ENCODE assay signal across 17 cellular contexts in the genomic region with DNA sequence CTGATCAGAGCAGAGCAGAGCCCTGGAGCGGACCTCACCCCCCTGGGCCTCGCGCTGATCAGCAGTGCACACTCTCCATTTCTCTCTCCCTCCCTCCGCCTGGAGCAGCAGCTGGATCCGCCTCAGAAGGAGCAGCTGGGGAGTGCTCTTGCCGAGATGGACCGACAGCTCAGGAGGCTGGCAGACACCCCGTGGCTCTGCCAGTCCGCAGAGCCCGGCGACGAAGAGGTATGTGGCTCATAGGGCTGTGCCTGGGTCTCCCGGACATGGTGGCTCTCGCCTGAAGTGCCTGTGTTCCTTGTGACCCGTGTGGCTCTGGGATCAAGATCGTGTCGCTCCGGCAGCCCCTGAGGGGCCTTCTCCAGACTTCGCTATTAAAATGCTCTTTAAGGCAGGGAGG.
"Had no signal": no experiment of that assay in that cellular context is flagged by ENCODE, and none has a peak within 500 bp of the region (broad histone marks: within the 10 kb centered on the region; RNA-seq: fewer than 3 reads in every experiment).

No MANE protein-coding gene starts in this region.

- H3K27me3 ChIP-seq: adrenal gland, testis, vagina had no signal

- ATAC-seq: activated T-cell treated with anti-CD3 and anti-CD28 coated beads, Interleukin-2, amount 50 U/mL, for 4 hours; left lobe of liver; WTC11 had no signal

- H3K27ac Mint-ChIP-seq: activated CD4-positive, alpha-beta memory T cell treated with anti-CD3 and anti-CD28 coated beads, Interleukin-2, amount 10 ng/mL, durations not matched to agents 7 days and 5 days; stimulated activated naive CD8-positive, alpha-beta T cell treated with anti-CD3 and anti-CD28 coated beads, Interleukin-15, Interleukin-2, amounts not matched to agents 100 ng/mL and 50 ng/mL, for 24 hours; T-helper 1 cell treated with Interleukin-12 subunit alpha and Interleukin-12 subunit beta and Interleukin-4 antibody, amounts not matched to agents 30 μg/mL and 1 μg/mL, for 36 hours; WTC11 had no signal

- H3K4me1 ChIP-seq: adrenal gland, parathyroid adenoma, testis, vagina had no signal

- DNase-seq: activated CD4-positive, alpha-beta memory T cell treated with anti-CD3 and anti-CD28 coated beads, Interleukin-2, amount 10 ng/mL, durations not matched to agents 7 days and 5 days; activated CD4-positive, alpha-beta T cell treated with anti-CD3 and anti-CD28 coated beads for 4 hours; activated effector memory CD4-positive, alpha-beta T cell treated with anti-CD3 and anti-CD28 coated beads, Interleukin-2, amount 50 U/mL, for 16 hours; activated T-cell treated with anti-CD3 and anti-CD28 coated beads, Interleukin-2, amount 50 U/mL, for 4 hours; adrenal gland; retina; stimulated activated CD4-positive, alpha-beta T cell treated with anti-CD3 and anti-CD28 coated beads, Interleukin-4, amount 100 ng/mL, for 4 hours; stimulated activated CD8-positive, alpha-beta memory T cell treated with anti-CD3 and anti-CD28 coated beads, Interleukin-4, amount 100 ng/mL, for 48 hours; testis had no signal

- H3K27ac ChIP-seq: adrenal gland, parathyroid adenoma, skin epidermis, testis, vagina had no signal

- H3K4me3 ChIP-seq: adrenal gland, skin epidermis, testis, vagina had no signal

- H3K27me3 Mint-ChIP-seq: activated CD4-positive, alpha-beta memory T cell treated with anti-CD3 and anti-CD28 coated beads, Interleukin-2, amount 10 ng/mL, durations not matched to agents 7 days and 5 days; activated naive CD4-positive, alpha-beta T cell treated with anti-CD3 and anti-CD28 coated beads, Interleukin-2, amount 50 U/mL, for 24 hours; stimulated activated naive CD8-positive, alpha-beta T cell treated with anti-CD3 and anti-CD28 coated beads, Interleukin-15, Interleukin-2, amounts not matched to agents 100 ng/mL and 50 ng/mL, for 24 hours had no signal

- H3K4me3 Mint-ChIP-seq: activated CD4-positive, alpha-beta memory T cell treated with anti-CD3 and anti-CD28 coated beads, Interleukin-2, amount 10 ng/mL, durations not matched to agents 7 days and 5 days; activated naive CD4-positive, alpha-beta T cell treated with anti-CD3 and anti-CD28 coated beads, Interleukin-2, amount 50 U/mL, for 24 hours; activated T-cell treated with anti-CD3 and anti-CD28 coated beads, Interleukin-2, amount 50 U/mL, for 4 hours; stimulated activated naive CD8-positive, alpha-beta T cell treated with anti-CD3 and anti-CD28 coated beads, Interleukin-15, Interleukin-2, amounts not matched to agents 100 ng/mL and 50 ng/mL, for 24 hours; T-helper 1 cell treated with Interleukin-12 subunit alpha and Interleukin-12 subunit beta and Interleukin-4 antibody, amounts not matched to agents 30 μg/mL and 1 μg/mL, for 36 hours; WTC11 had no signal

- H3K9me3 ChIP-seq: adrenal gland, testis, vagina had no signal

- H3K4me1 Mint-ChIP-seq: activated CD4-positive, alpha-beta memory T cell treated with anti-CD3 and anti-CD28 coated beads, Interleukin-2, amount 10 ng/mL, durations not matched to agents 7 days and 5 days; activated naive CD4-positive, alpha-beta T cell treated with anti-CD3 and anti-CD28 coated beads, Interleukin-2, amount 50 U/mL, for 24 hours; WTC11 had no signal

- H3K9me3 Mint-ChIP-seq: activated CD4-positive, alpha-beta memory T cell treated with anti-CD3 and anti-CD28 coated beads, Interleukin-2, amount 10 ng/mL, durations not matched to agents 7 days and 5 days; activated naive CD4-positive, alpha-beta T cell treated with anti-CD3 and anti-CD28 coated beads, Interleukin-2, amount 50 U/mL, for 24 hours; activated T-cell treated with anti-CD3 and anti-CD28 coated beads, Interleukin-2, amount 50 U/mL, for 4 hours; stimulated activated naive CD8-positive, alpha-beta T cell treated with anti-CD3 and anti-CD28 coated beads, Interleukin-15, Interleukin-2, amounts not matched to agents 100 ng/mL and 50 ng/mL, for 24 hours; T-helper 1 cell treated with Interleukin-12 subunit alpha and Interleukin-12 subunit beta and Interleukin-4 antibody, amounts not matched to agents 30 μg/mL and 1 μg/mL, for 36 hours; WTC11 had no signal
